In genomic region chr14:23550131-23550826, GRCh38 we compare ENCODE assay signal across 9 cellular contexts. TPM values are rescaled to one million over a fixed set of nuclear protein-coding genes. Genes with fewer than 3 reads are reported as not detected.
DNase-seq lines count a peak whose midpoint lies in the region; ATAC-seq and TF ChIP-seq lines count a peak whose summit lies in the region.
"Had no signal": no experiment of that assay in that cellular context is flagged by ENCODE, and none has a peak within 500 bp of the region (broad histone marks: within the 10 kb centered on the region; RNA-seq: fewer than 3 reads in every experiment).

No MANE protein-coding gene starts in this region.

- TF ChIP-seq POLR2A in uterus (IDR thresholded peaks at IDR 0.05): no peak

- no peaks in the 10 kb centered on the region for H3K9me3 Mint-ChIP-seq in activated T-cell treated with anti-CD3 and anti-CD28 coated beads, Interleukin-2, amount 50 U/mL, for 72 hours
- H3K9me3 Mint-ChIP-seq: CD4-positive, CD25-positive, alpha-beta regulatory T cell had no signal

- H3K4me1 Mint-ChIP-seq in activated T-cell treated with anti-CD3 and anti-CD28 coated beads, Interleukin-2, amount 50 U/mL, for 72 hours (ENCODE audit: low read depth): peaks cover 9% of the 10 kb centered on the region

- H3K9me3 ChIP-seq in heart right ventricle (no peaks in the 10 kb centered on the region), mucosa of rectum (ENCODE audit: control insufficient read depth in 2 of 2, low read length in 2 of 2) (no peaks in the 10 kb centered on the region), uterus (no peaks in the 10 kb centered on the region)

- peak overlapping the region in 1 of 2 donors; percentile 63 for H3K9ac ChIP-seq in mucosa of rectum (ENCODE audit: low read depth in 1 of 2, low read length in 2 of 2)

- WGBS in heart right ventricle, 2 donors: 37 to 40% methylated on average over 13 of the region's 13 CpGs

- H3K36me3 Mint-ChIP-seq in activated T-cell treated with anti-CD3 and anti-CD28 coated beads, Interleukin-2, amount 50 U/mL, for 72 hours (ENCODE audit: insufficient read depth in 2 of 2): peaks cover 0 to 1% of the 10 kb centered on the region in 2 donors
- H3K36me3 Mint-ChIP-seq: CD4-positive, CD25-positive, alpha-beta regulatory T cell had no signal

- peak in 2 of 8 donors; percentile 4 to 5 for ATAC-seq in heart right ventricle
- ATAC-seq in activated T-cell treated with anti-CD3 and anti-CD28 coated beads, Interleukin-2, amount 50 U/mL, for 72 hours (replicated peaks in 1 of 2): no peak

- H3K27ac Mint-ChIP-seq in activated T-cell treated with anti-CD3 and anti-CD28 coated beads, Interleukin-2, amount 50 U/mL, for 72 hours: no peak overlapping the region

- H3K27me3 ChIP-seq in heart right ventricle (peaks cover 0 to 11% (median 0%) of the 10 kb centered on the region in 7 donors), mucosa of rectum (ENCODE audit: control insufficient read depth in 2 of 2, insufficient read depth in 2 of 2, low read length in 2 of 2) (peaks cover 0 to 2% of the 10 kb centered on the region in 2 donors), uterus (no peaks in the 10 kb centered on the region)

- peaks cover 0 to 34% (median 16%) of the 10 kb centered on the region in 9 donors for H3K4me1 ChIP-seq in heart right ventricle
- H3K4me1 ChIP-seq in mucosa of rectum (ENCODE audit: control insufficient read depth in 2 of 2, insufficient read depth in 2 of 2, low read length in 2 of 2): peaks cover 0 to 3% of the 10 kb centered on the region in 2 donors
- H3K4me1 ChIP-seq in uterus: no peaks in the 10 kb centered on the region

- peak overlapping the region; percentile 37 to 82 (median 72) for H3K4me3 ChIP-seq in heart right ventricle
- H3K4me3 ChIP-seq in choroid plexus epithelial cell (ENCODE audit: low read depth, low read length): peak overlapping the region; percentile 59
- H3K4me3 ChIP-seq in mucosa of rectum (ENCODE audit: low read length in 2 of 2): peak overlapping the region; percentile 84 to 86
- H3K4me3 ChIP-seq in uterus: peak overlapping the region; percentile 39 to 54

- H3K36me3 ChIP-seq in heart right ventricle (no peaks in the 10 kb centered on the region), mucosa of rectum (ENCODE audit: control insufficient read depth in 2 of 2, insufficient read depth in 2 of 2, low read length in 2 of 2) (no peaks in the 10 kb centered on the region), uterus (no peaks in the 10 kb centered on the region)

- TF ChIP-seq CTCF in heart right ventricle (IDR thresholded peaks at IDR 0.05): no peak
- no peak for TF ChIP-seq CTCF in choroid plexus epithelial cell (conservative IDR thresholded peaks at IDR 0.05; ENCODE audit: low read depth, low read length)
- no peak for TF ChIP-seq CTCF in uterus (IDR thresholded peaks at IDR 0.05)

- no peak overlapping the region for H3K4me3 Mint-ChIP-seq in activated T-cell treated with anti-CD3 and anti-CD28 coated beads, Interleukin-2, amount 50 U/mL, for 72 hours

- intact Hi-C loops in heart right ventricle (cut with DNase I) (loop anchor here in 3 of 10 donors (1.0 to 10.0 kb wide), 2 partner anchors 19 to 225 kb away; partner anchors contain the start of gene PABPN1 (in 2 of the 3)), cardiac septum (cut with DNase I) (loop anchor here (10.0 kb wide), 1 partner anchor 455 kb away; the partner anchor contains the start of genes ACIN1 and C14orf119), uterus (cut with DNase I; ENCODE audit: low total_unique reads) (no loop called here)

- H3K27me3 Mint-ChIP-seq in activated T-cell treated with anti-CD3 and anti-CD28 coated beads, Interleukin-2, amount 50 U/mL, for 72 hours (ENCODE audit: low read depth): no peaks in the 10 kb centered on the region

- DNase-seq in heart right ventricle: no peak
- no peak for DNase-seq in cardiac septum (ENCODE audit: low spot score)
- no peak for DNase-seq in choroid plexus epithelial cell (ENCODE audit: low read depth)
- DNase-seq in uterus: no peak
- no peak for DNase-seq in NCI-H1105 (lab: John Stamatoyannopoulos, UW)
- no peak for DNase-seq in activated T-cell treated with anti-CD3 and anti-CD28 coated beads, Interleukin-2, amount 50 U/mL, for 72 hours
- no peak for DNase-seq in GM03348 (ENCODE audit: low spot score)

- H3K27ac ChIP-seq in heart right ventricle (peak overlapping the region in 4 of 10 donors; percentile 47 to 73 (median 61)), mucosa of rectum (ENCODE audit: low read depth in 2 of 2, low read length in 2 of 2) (no peak overlapping the region), uterus (no peak overlapping the region)

RNA-seq across cellular contexts. Expression of gene ZFHX2, which starts 1.3 kb away (rescaled TPM):
- 1 to 10 TPM in 5 of 10 donors, under 1 TPM in 5; 0.57 to 1.9 (median 1.1) TPM for total RNA-seq in heart right ventricle
- 1 to 10 TPM in 1 of 2 donors, under 1 TPM in 1; 0.25 to 1.0 TPM for polyA plus RNA-seq in heart right ventricle
- 1.3 TPM for total RNA-seq in cardiac septum
- 1 to 10 TPM in 1 of 4 donors, under 1 TPM in 1, not detected in 2; 0.35 to 1.7 TPM for total RNA-seq in uterus
- total RNA-seq in activated T-cell treated with anti-CD3 and anti-CD28 coated beads, Interleukin-2, amount 50 U/mL, for 72 hours: 1 to 10 TPM; 1.9 to 3.7 TPM
- polyA plus RNA-seq: CD4-positive, CD25-positive, alpha-beta regulatory T cell had no signal

RNA-seq across cellular contexts. Expression of gene THTPA, which starts 5.8 kb away (rescaled TPM):
- total RNA-seq in heart right ventricle (10 to 100 TPM; 15.8 to 27.9 (median 18.0) TPM), cardiac septum (17.5 TPM), uterus (10 to 100 TPM in 3 of 4 donors, 1 to 10 TPM in 1; 6.4 to 16.8 (median 15.2) TPM)
- 10 to 100 TPM in 1 of 2 donors, 1 to 10 TPM in 1; 8.7 to 20.8 TPM for polyA plus RNA-seq in heart right ventricle
- 1 to 10 TPM; 6.5 to 7.4 TPM for total RNA-seq in activated T-cell treated with anti-CD3 and anti-CD28 coated beads, Interleukin-2, amount 50 U/mL, for 72 hours

RNA-seq across cellular contexts. Expression of gene AP1G2, which starts 17.3 kb away (rescaled TPM):
- total RNA-seq in heart right ventricle (10 to 100 TPM in 5 of 10 donors, 1 to 10 TPM in 5; 6.6 to 19.9 (median 9.9) TPM), cardiac septum (12.8 TPM), uterus (10 to 100 TPM; 38.9 to 98.8 (median 68.8) TPM)
- 10 to 100 TPM; 10.4 to 58.5 TPM for polyA plus RNA-seq in heart right ventricle
- total RNA-seq in activated T-cell treated with anti-CD3 and anti-CD28 coated beads, Interleukin-2, amount 50 U/mL, for 72 hours: 100 to 1,000 TPM; 211 to 233 TPM

RNA-seq across cellular contexts. Expression of gene JPH4, which starts 28.3 kb away (rescaled TPM):
- total RNA-seq in heart right ventricle: under 1 TPM in 9 of 10 donors, not detected in 1; 0.06 to 0.38 (median 0.15) TPM
- under 1 TPM; 0.07 to 0.22 TPM for polyA plus RNA-seq in heart right ventricle
- 0.19 TPM for total RNA-seq in cardiac septum
- total RNA-seq in uterus: 10 to 100 TPM in 2 of 4 donors, 1 to 10 TPM in 2; 2.4 to 49.2 (median 19.9) TPM
- total RNA-seq in activated T-cell treated with anti-CD3 and anti-CD28 coated beads, Interleukin-2, amount 50 U/mL, for 72 hours: 1 to 10 TPM; 1.2 to 1.5 TPM
- total RNA-seq: CD4-positive, CD25-positive, alpha-beta regulatory T cell had no signal
